20 cellular contexts compared by ENCODE assay signal in genomic region chr9:126687868-126688503, GRCh38.
"Had no signal": no experiment of that assay in that cellular context is flagged by ENCODE, and none has a peak within 500 bp of the region (broad histone marks: within the 10 kb centered on the region; RNA-seq: fewer than 3 reads in every experiment).

No MANE protein-coding gene starts in this region.

- DNase-seq: heart right ventricle; islet precursor cell; left ventricle myocardium inferior; midbrain; naive thymus-derived CD4-positive, alpha-beta T cell; right lobe of liver; stimulated activated CD4-positive, alpha-beta T cell treated with anti-CD3 and anti-CD28 coated beads, Interleukin-1b, Interleukin-23, amount 100 ng/mL, for 48 hours; stimulated activated CD4-positive, alpha-beta T cell treated with anti-CD3 and anti-CD28 coated beads, Interleukin-2, amount 100 ng/mL, for 48 hours; stimulated activated CD4-positive, alpha-beta T cell treated with anti-CD3 and anti-CD28 coated beads, Interleukin-4, amount 100 ng/mL, for 4 hours; stimulated activated CD8-positive, alpha-beta memory T cell treated with anti-CD3 and anti-CD28 coated beads, Interleukin-4, amount 100 ng/mL, for 48 hours; stimulated activated naive CD4-positive, alpha-beta T cell treated with Interleukin-2 at 50 U/mL for 16 hours; stimulated activated naive CD8-positive, alpha-beta T cell treated with anti-CD3 and anti-CD28 coated beads, Interleukin-15, amount 100 ng/mL, for 72 hours; substantia nigra; upper lobe of left lung had no signal

- H3K4me1 Mint-ChIP-seq: stimulated activated memory B cell treated with anti-CD40 and anti-IgM and Interleukin-4, amounts not matched to agents 10 μg/mL and 1 μg/mL and 100 μg/mL, for 72 hours had no signal

- H3K36me3 Mint-ChIP-seq: memory B cell; naive thymus-derived CD4-positive, alpha-beta T cell; neural progenitor cell; stimulated activated memory B cell treated with anti-CD40 and anti-IgM and Interleukin-4, amounts not matched to agents 10 μg/mL and 1 μg/mL and 100 μg/mL, for 72 hours had no signal

- H3K27ac Mint-ChIP-seq: memory B cell; naive thymus-derived CD4-positive, alpha-beta T cell; nephron; neural progenitor cell; stimulated activated memory B cell treated with anti-CD40 and anti-IgM and Interleukin-4, amounts not matched to agents 10 μg/mL and 1 μg/mL and 100 μg/mL, for 72 hours; stimulated activated naive CD8-positive, alpha-beta T cell treated with anti-CD3 and anti-CD28 coated beads, Interleukin-15, amount 100 ng/mL, for 72 hours had no signal

- ATAC-seq: heart right ventricle; mucosa of descending colon; naive thymus-derived CD4-positive, alpha-beta T cell; pancreas; right lobe of liver; stimulated activated memory B cell treated with anti-CD40 and anti-IgM and Interleukin-4, amounts not matched to agents 10 μg/mL and 1 μg/mL and 100 μg/mL, for 72 hours; stimulated activated naive CD8-positive, alpha-beta T cell treated with anti-CD3 and anti-CD28 coated beads, Interleukin-15, amount 100 ng/mL, for 72 hours had no signal

- H3K9me3 Mint-ChIP-seq: memory B cell; nephron; neural progenitor cell; stimulated activated memory B cell treated with anti-CD40 and anti-IgM and Interleukin-4, amounts not matched to agents 10 μg/mL and 1 μg/mL and 100 μg/mL, for 72 hours; stimulated activated naive CD8-positive, alpha-beta T cell treated with anti-CD3 and anti-CD28 coated beads, Interleukin-15, amount 100 ng/mL, for 72 hours had no signal

- H3K4me3 Mint-ChIP-seq: memory B cell; naive thymus-derived CD4-positive, alpha-beta T cell; neural progenitor cell; stimulated activated memory B cell treated with anti-CD40 and anti-IgM and Interleukin-4, amounts not matched to agents 10 μg/mL and 1 μg/mL and 100 μg/mL, for 72 hours; stimulated activated naive CD8-positive, alpha-beta T cell treated with anti-CD3 and anti-CD28 coated beads, Interleukin-15, amount 100 ng/mL, for 72 hours had no signal
